ENCODE assay signal across 1 cellular context in the genomic region with DNA sequence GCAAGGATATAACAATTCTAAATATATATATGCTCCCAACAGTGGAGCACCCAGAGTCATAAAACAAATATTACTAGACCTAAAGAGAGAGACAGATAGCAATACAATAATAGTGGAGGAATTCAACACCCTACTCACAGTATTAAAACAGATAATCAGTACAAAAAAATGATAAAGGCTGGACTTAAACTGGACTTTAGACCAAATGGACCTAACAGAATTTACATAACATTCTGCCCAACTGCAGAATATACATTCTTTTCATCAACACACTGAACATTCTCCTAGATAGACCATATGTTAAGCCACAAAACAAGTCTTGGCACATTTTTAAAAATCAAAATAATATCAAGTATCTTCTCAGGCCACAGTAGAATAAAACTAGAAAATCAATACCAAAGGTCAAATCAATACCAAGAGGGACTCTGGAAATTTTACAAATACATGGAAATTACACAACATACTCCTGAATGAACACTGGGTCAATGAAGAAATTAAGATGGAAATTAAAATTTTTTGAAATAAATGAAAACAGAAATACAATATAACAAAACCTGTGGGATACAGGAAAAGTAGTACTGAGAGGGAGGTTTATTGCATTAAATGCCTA.
TF ChIP-seq lines count a peak whose summit lies in the region.

No MANE protein-coding gene starts in this region.

TF ChIP-seq in HepG2, 621 proteins besides CTCF, POLR2A, EP300 and RAD21:
- 0 out of 2 replicates have a peak, but pooled peaks have one; percentile 33 for TF ChIP-seq HNF4A (CRISPR knock-in tag; IDR thresholded peaks at IDR 0.05)
- TF ChIP-seq ZFY (CRISPR knock-in tag; IDR thresholded peaks at IDR 0.05), result no peak
- no peak for TF ChIP-seq THAP11 (CRISPR knock-in tag; IDR thresholded peaks at IDR 0.05)
- no peak for TF ChIP-seq HMG20A (CRISPR knock-in tag; IDR thresholded peaks at IDR 0.05; ENCODE audit: borderline replicate concordance)
- TF ChIP-seq, protein P1, sequence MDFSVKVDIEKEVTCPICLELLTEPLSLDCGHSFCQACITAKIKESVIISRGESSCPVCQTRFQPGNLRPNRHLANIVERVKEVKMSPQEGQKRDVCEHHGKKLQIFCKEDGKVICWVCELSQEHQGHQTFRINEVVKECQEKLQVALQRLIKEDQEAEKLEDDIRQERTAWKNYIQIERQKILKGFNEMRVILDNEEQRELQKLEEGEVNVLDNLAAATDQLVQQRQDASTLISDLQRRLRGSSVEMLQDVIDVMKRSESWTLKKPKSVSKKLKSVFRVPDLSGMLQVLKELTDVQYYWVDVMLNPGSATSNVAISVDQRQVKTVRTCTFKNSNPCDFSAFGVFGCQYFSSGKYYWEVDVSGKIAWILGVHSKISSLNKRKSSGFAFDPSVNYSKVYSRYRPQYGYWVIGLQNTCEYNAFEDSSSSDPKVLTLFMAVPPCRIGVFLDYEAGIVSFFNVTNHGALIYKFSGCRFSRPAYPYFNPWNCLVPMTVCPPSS (IDR thresholded peaks at IDR 0.05), result no peak
- peak in 1 of 2 experiments; percentile 25; a peak in 1 of 4 replicates for TF ChIP-seq NR2F1 (CRISPR knock-in tag; IDR thresholded peaks at IDR 0.05)
- TF ChIP-seq KAT2B (IDR thresholded peaks at IDR 0.05; ENCODE audit: borderline replicate concordance, low read depth, low read length), result peak; percentile 88
- TF ChIP-seq NR3C1 (CRISPR knock-in tag; IDR thresholded peaks at IDR 0.05), result no peak
- TF ChIP-seq, protein P2, sequence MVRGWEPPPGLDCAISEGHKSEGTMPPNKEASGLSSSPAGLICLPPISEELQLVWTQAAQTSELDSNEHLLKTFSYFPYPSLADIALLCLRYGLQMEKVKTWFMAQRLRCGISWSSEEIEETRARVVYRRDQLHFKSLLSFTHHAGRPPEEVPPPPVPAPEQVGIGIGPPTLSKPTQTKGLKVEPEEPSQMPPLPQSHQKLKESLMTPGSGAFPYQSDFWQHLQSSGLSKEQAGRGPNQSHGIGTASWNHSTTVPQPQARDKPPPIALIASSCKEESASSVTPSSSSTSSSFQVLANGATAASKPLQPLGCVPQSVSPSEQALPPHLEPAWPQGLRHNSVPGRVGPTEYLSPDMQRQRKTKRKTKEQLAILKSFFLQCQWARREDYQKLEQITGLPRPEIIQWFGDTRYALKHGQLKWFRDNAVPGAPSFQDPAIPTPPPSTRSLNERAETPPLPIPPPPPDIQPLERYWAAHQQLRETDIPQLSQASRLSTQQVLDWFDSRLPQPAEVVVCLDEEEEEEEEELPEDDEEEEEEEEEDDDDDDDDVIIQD (CRISPR knock-in tag; IDR thresholded peaks at IDR 0.05; ENCODE audit: low read depth), result peak; percentile 33; the same call in 1 of the 2 replicates
- TF ChIP-seq, protein P3, sequence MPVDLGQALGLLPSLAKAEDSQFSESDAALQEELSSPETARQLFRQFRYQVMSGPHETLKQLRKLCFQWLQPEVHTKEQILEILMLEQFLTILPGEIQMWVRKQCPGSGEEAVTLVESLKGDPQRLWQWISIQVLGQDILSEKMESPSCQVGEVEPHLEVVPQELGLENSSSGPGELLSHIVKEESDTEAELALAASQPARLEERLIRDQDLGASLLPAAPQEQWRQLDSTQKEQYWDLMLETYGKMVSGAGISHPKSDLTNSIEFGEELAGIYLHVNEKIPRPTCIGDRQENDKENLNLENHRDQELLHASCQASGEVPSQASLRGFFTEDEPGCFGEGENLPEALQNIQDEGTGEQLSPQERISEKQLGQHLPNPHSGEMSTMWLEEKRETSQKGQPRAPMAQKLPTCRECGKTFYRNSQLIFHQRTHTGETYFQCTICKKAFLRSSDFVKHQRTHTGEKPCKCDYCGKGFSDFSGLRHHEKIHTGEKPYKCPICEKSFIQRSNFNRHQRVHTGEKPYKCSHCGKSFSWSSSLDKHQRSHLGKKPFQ (CRISPR knock-in tag; IDR thresholded peaks at IDR 0.05; ENCODE audit: insufficient replicate concordance), result no peak
- TF ChIP-seq ONECUT2 (CRISPR knock-in tag; IDR thresholded peaks at IDR 0.05), result peak; percentile 44; the same call in 1 of the 2 replicates
